Comparison of ENCODE assay signal across 1 cellular context in genomic region chr20:64041781-64042771, GRCh38.
TF ChIP-seq lines count a peak whose summit lies in the region.

No MANE protein-coding gene starts in this region.

TF ChIP-seq in HepG2, 621 proteins besides CTCF, POLR2A, EP300 and RAD21 (continued from another document and continues in another):
- no peak for TF ChIP-seq CSRNP2 (CRISPR knock-in tag; conservative IDR thresholded peaks at IDR 0.05; ENCODE audit: low read depth)
- TF ChIP-seq SMAD9 (CRISPR knock-in tag; IDR thresholded peaks at IDR 0.05), result 0 out of 2 replicates have a peak, but pooled peaks have one; percentile 45
- TF ChIP-seq NKX3-1 (CRISPR knock-in tag; IDR thresholded peaks at IDR 0.05), result peak; percentile 39; the same call in 1 of the 2 replicates
- peak; percentile 55; the same call in 1 of the 2 replicates for TF ChIP-seq TFAP4 (IDR thresholded peaks at IDR 0.05; ENCODE audit: borderline replicate concordance, low read depth)
- no peak for TF ChIP-seq ZNF136 (CRISPR knock-in tag; IDR thresholded peaks at IDR 0.05; ENCODE audit: low read depth)
- TF ChIP-seq DMAP1 (CRISPR knock-in tag; IDR thresholded peaks at IDR 0.05), result peak; percentile 36
- no peak for TF ChIP-seq SP140L (CRISPR knock-in tag; IDR thresholded peaks at IDR 0.05; ENCODE audit: borderline replicate concordance)
- no peak for TF ChIP-seq ZNF841 (CRISPR knock-in tag; IDR thresholded peaks at IDR 0.05; ENCODE audit: borderline replicate concordance)
- no peak for TF ChIP-seq ZFP37 (CRISPR knock-in tag; IDR thresholded peaks at IDR 0.05; ENCODE audit: borderline replicate concordance)
- peak; percentile 21; the same call in 1 of the 2 replicates for TF ChIP-seq MIER2 (CRISPR knock-in tag; IDR thresholded peaks at IDR 0.05)
- no peak for TF ChIP-seq KDM5A (IDR thresholded peaks at IDR 0.05; ENCODE audit: borderline replicate concordance, low read length)
- TF ChIP-seq DR1 (CRISPR knock-in tag; IDR thresholded peaks at IDR 0.05), result no peak
- TF ChIP-seq ZNF30 (CRISPR knock-in tag; IDR thresholded peaks at IDR 0.05), result 0 out of 2 replicates have a peak, but pooled peaks have one; percentile 31
- no peak for TF ChIP-seq ZNF781 (CRISPR knock-in tag; IDR thresholded peaks at IDR 0.05; ENCODE audit: borderline replicate concordance, not compliant biosample characterization)
- peak; percentile 80; the same call in 1 of the 2 replicates for TF ChIP-seq HES4 (CRISPR knock-in tag; IDR thresholded peaks at IDR 0.05; ENCODE audit: borderline replicate concordance)
- TF ChIP-seq CERS6 (CRISPR knock-in tag; IDR thresholded peaks at IDR 0.05), result no peak
- no peak for TF ChIP-seq KLF12 (CRISPR knock-in tag; IDR thresholded peaks at IDR 0.05; ENCODE audit: borderline replicate concordance)
- TF ChIP-seq MYPOP (CRISPR knock-in tag; IDR thresholded peaks at IDR 0.05), result peak; percentile 87
- no peak; the same call in 1 of the 2 replicates for TF ChIP-seq FOXA3 (CRISPR knock-in tag; IDR thresholded peaks at IDR 0.05)
- TF ChIP-seq HNRNPH1 (optimal IDR thresholded peaks at IDR 0.05; ENCODE audit: low read depth, low read length), result peak; percentile 83
- TF ChIP-seq ZNF567 (CRISPR knock-in tag; IDR thresholded peaks at IDR 0.05; ENCODE audit: borderline replicate concordance), result 0 out of 2 replicates have a peak, but pooled peaks have one; percentile 75
- TF ChIP-seq MYNN (CRISPR knock-in tag; IDR thresholded peaks at IDR 0.05; ENCODE audit: low read depth), result peak; percentile 49; the same call in 1 of the 2 replicates
- peak; percentile 21; the same call in 1 of the 2 replicates for TF ChIP-seq NR2C2 (CRISPR knock-in tag; IDR thresholded peaks at IDR 0.05; ENCODE audit: borderline replicate concordance)
- TF ChIP-seq KDM6A (CRISPR knock-in tag; IDR thresholded peaks at IDR 0.05; ENCODE audit: low read depth), result no peak
- no peak for TF ChIP-seq ZNF263 (CRISPR knock-in tag; IDR thresholded peaks at IDR 0.05)
- 0 out of 2 replicates have a peak, but pooled peaks have one; percentile 55 for TF ChIP-seq CC2D1A (CRISPR knock-in tag; IDR thresholded peaks at IDR 0.05)
- no peak for TF ChIP-seq NCOA1 (CRISPR knock-in tag; IDR thresholded peaks at IDR 0.05)
- TF ChIP-seq SIX4 (CRISPR knock-in tag; IDR thresholded peaks at IDR 0.05), result no peak
- peak; percentile 73; the same call in 1 of the 2 replicates for TF ChIP-seq TAF1 (CRISPR knock-in tag; IDR thresholded peaks at IDR 0.05)
- peak; percentile 66 for TF ChIP-seq ZNF740 (CRISPR knock-in tag; IDR thresholded peaks at IDR 0.05)
- TF ChIP-seq ZNF230 (CRISPR knock-in tag; IDR thresholded peaks at IDR 0.05), result peak; percentile 44; the same call in 1 of the 2 replicates
- TF ChIP-seq LCORL (IDR thresholded peaks at IDR 0.05), result no peak
- peak; percentile 73; the same call in 1 of the 2 replicates for TF ChIP-seq LCORL (CRISPR knock-in tag; IDR thresholded peaks at IDR 0.05)
- TF ChIP-seq TMF1 (CRISPR knock-in tag; IDR thresholded peaks at IDR 0.05; ENCODE audit: low read depth), result no peak
- TF ChIP-seq MTERF4 (CRISPR knock-in tag; IDR thresholded peaks at IDR 0.05), result peak; percentile 95; the same call in 1 of the 2 replicates
- no peak for TF ChIP-seq CCAR2 (optimal IDR thresholded peaks at IDR 0.05; ENCODE audit: low read depth, low read length)
- TF ChIP-seq KLF16 (CRISPR knock-in tag; IDR thresholded peaks at IDR 0.05), result peak; percentile 74 to 84; a peak in 2 of 4 replicates
- peak; percentile 87; the same call in 1 of the 2 replicates for TF ChIP-seq ZNF709 (CRISPR knock-in tag; IDR thresholded peaks at IDR 0.05)
- no peak for TF ChIP-seq KDM4B (CRISPR knock-in tag; IDR thresholded peaks at IDR 0.05)
- no peak for TF ChIP-seq TRIM22 (IDR thresholded peaks at IDR 0.05)
- TF ChIP-seq CBX2 (IDR thresholded peaks at IDR 0.05; ENCODE audit: low read depth, low read length), result no peak
- no peak for TF ChIP-seq CBX2 (CRISPR knock-in tag; IDR thresholded peaks at IDR 0.05; ENCODE audit: low read depth)
- TF ChIP-seq ATF1 (CRISPR knock-in tag; IDR thresholded peaks at IDR 0.05), result no peak
- no peak for TF ChIP-seq STAG1 (CRISPR knock-in tag; IDR thresholded peaks at IDR 0.05)
- no peak; the same call in 1 of the 2 replicates for TF ChIP-seq ZZZ3 (CRISPR knock-in tag; IDR thresholded peaks at IDR 0.05; ENCODE audit: borderline replicate concordance)
- TF ChIP-seq KMT2B (CRISPR knock-in tag; IDR thresholded peaks at IDR 0.05), result peak; percentile 58; the same call in 1 of the 2 replicates
- no peak for TF ChIP-seq TEF (CRISPR knock-in tag; IDR thresholded peaks at IDR 0.05)
- TF ChIP-seq ZNF891 (CRISPR knock-in tag; IDR thresholded peaks at IDR 0.05), result peak; percentile 99
- TF ChIP-seq ATF5 (CRISPR knock-in tag; IDR thresholded peaks at IDR 0.05; ENCODE audit: low read depth), result no peak
- peak; percentile 17; the same call in 1 of the 2 replicates for TF ChIP-seq ZNF580 (CRISPR knock-in tag; IDR thresholded peaks at IDR 0.05; ENCODE audit: borderline replicate concordance, low read depth)
- no peak; the same call in 1 of the 2 replicates for TF ChIP-seq ZFP90 (CRISPR knock-in tag; IDR thresholded peaks at IDR 0.05; ENCODE audit: borderline replicate concordance)
- TF ChIP-seq EED (CRISPR knock-in tag; IDR thresholded peaks at IDR 0.05), result peak; percentile 66; the same call in 1 of the 2 replicates
- no peak for TF ChIP-seq ZNF337 (CRISPR knock-in tag; IDR thresholded peaks at IDR 0.05; ENCODE audit: borderline replicate concordance, low read depth)
- TF ChIP-seq SUZ12 (IDR thresholded peaks at IDR 0.05; ENCODE audit: low read depth, low read length), result no peak
- no peak for TF ChIP-seq RERE (CRISPR knock-in tag; IDR thresholded peaks at IDR 0.05; ENCODE audit: low read depth)
- peak; percentile 50; the same call in 1 of the 2 replicates for TF ChIP-seq ZNF331 (CRISPR knock-in tag; IDR thresholded peaks at IDR 0.05)
- no peak for TF ChIP-seq ZNF383 (CRISPR knock-in tag; IDR thresholded peaks at IDR 0.05; ENCODE audit: borderline replicate concordance)
